Comparison of ENCODE assay signal across 23 cellular contexts in genomic region chr13:47111499-47111898, GRCh38.
"Had no signal": no experiment of that assay in that cellular context is flagged by ENCODE, and none has a peak within 500 bp of the region (broad histone marks: within the 10 kb centered on the region; RNA-seq: fewer than 3 reads in every experiment).

No MANE protein-coding gene starts in this region.

- H3K27ac Mint-ChIP-seq: activated naive CD8-positive, alpha-beta T cell; activated T-cell treated with anti-CD3 and anti-CD28 coated beads, Interleukin-2, amount 50 U/mL, for 24 hours; activated T-helper 2 cell treated with anti-CD3 and anti-CD28 coated beads, Interferon-gamma antibody, Interleukin-2, Interleukin-4, amounts not matched to agents 10 μg/mL and 5 μg/mL and 100 μg/mL, durations not matched to agents 14 hours and 24 hours and 36 hours; memory B cell; progenitor cell of endocrine pancreas had no signal

- H3K4me3 ChIP-seq: adrenal gland, ascending aorta, breast epithelium, coronary artery, esophagus squamous epithelium, heart left ventricle, mucosa of descending colon, sigmoid colon, upper lobe of right lung had no signal

- H3K27me3 Mint-ChIP-seq: activated T-cell treated with anti-CD3 and anti-CD28 coated beads, Interleukin-2, amount 50 U/mL, for 24 hours had no signal

- H3K9me3 ChIP-seq: adrenal gland, ascending aorta, breast epithelium, esophagus squamous epithelium, heart left ventricle, mucosa of descending colon, sigmoid colon, upper lobe of right lung had no signal

- H3K27me3 ChIP-seq: adrenal gland, ascending aorta, breast epithelium, heart left ventricle, sigmoid colon, upper lobe of right lung had no signal

- ATAC-seq: heart left ventricle, left colon, mucosa of descending colon, upper lobe of right lung had no signal

- H3K36me3 ChIP-seq: adrenal gland, ascending aorta, breast epithelium, esophagus squamous epithelium, heart left ventricle, sigmoid colon, upper lobe of right lung, WERI-Rb-1 had no signal

- H3K36me3 Mint-ChIP-seq: activated naive CD8-positive, alpha-beta T cell; memory B cell; naive B cell had no signal

- H3K4me3 Mint-ChIP-seq: activated naive CD8-positive, alpha-beta T cell; activated T-cell treated with anti-CD3 and anti-CD28 coated beads, Interleukin-2, amount 50 U/mL, for 24 hours; memory B cell; naive B cell had no signal

- DNase-seq: activated CD4-positive, alpha-beta T cell treated with anti-CD3 and anti-CD28 coated beads for 1 hour; activated naive CD4-positive, alpha-beta T cell; activated T-cell treated with anti-CD3 and anti-CD28 coated beads, Interleukin-2, amount 50 U/mL, for 24 hours; adrenal gland; esophagus squamous epithelium; heart left ventricle; left colon; mucosa of descending colon; naive B cell; retina; sigmoid colon; stimulated activated CD4-positive, alpha-beta T cell treated with anti-CD3 and anti-CD28 coated beads, Interleukin-4, amount 100 ng/mL, for 24 hours; stimulated activated naive CD4-positive, alpha-beta T cell treated with Interleukin-2 at 50 U/mL for 16 hours; T-helper 1 cell; upper lobe of right lung; WERI-Rb-1 had no signal

- H3K9me3 Mint-ChIP-seq: activated T-cell treated with anti-CD3 and anti-CD28 coated beads, Interleukin-2, amount 50 U/mL, for 24 hours; activated T-helper 2 cell treated with anti-CD3 and anti-CD28 coated beads, Interferon-gamma antibody, Interleukin-2, Interleukin-4, amounts not matched to agents 10 μg/mL and 5 μg/mL and 100 μg/mL, durations not matched to agents 14 hours and 24 hours and 36 hours; memory B cell had no signal

- H3K4me1 ChIP-seq: adrenal gland, ascending aorta, breast epithelium, heart left ventricle, sigmoid colon, upper lobe of right lung had no signal

- H3K27ac ChIP-seq: adrenal gland, ascending aorta, breast epithelium, coronary artery, esophagus squamous epithelium, heart left ventricle, sigmoid colon, upper lobe of right lung, WERI-Rb-1 had no signal
